9 cellular contexts compared by ENCODE assay signal in genomic region chr1:155008015-155008941, GRCh38. TPM values are rescaled to one million over a fixed set of nuclear protein-coding genes. Genes with fewer than 3 reads are reported as not detected.
DNase-seq lines count a peak whose midpoint lies in the region; ATAC-seq and TF ChIP-seq lines count a peak whose summit lies in the region.
"Had no signal": no experiment of that assay in that cellular context is flagged by ENCODE, and none has a peak within 500 bp of the region (broad histone marks: within the 10 kb centered on the region; RNA-seq: fewer than 3 reads in every experiment).

No MANE protein-coding gene starts in this region.

- no peaks in the 10 kb centered on the region for H3K9me3 Mint-ChIP-seq in activated CD4-positive, alpha-beta memory T cell treated with anti-CD3 and anti-CD28 coated beads for 36 hours
- H3K9me3 Mint-ChIP-seq in nephron progenitor cell = no peaks in the 10 kb centered on the region

- peak overlapping the region; percentile 65 for H3K4me2 ChIP-seq in hepatocyte

- H3K9me3 ChIP-seq in HEK293 (ENCODE audit: control insufficient read depth, insufficient read depth, low read depth, low read length) (no peaks in the 10 kb centered on the region), hepatocyte (ENCODE audit: low read depth) (no peaks in the 10 kb centered on the region)

- DNase-seq in activated CD4-positive, alpha-beta memory T cell treated with anti-CD3 and anti-CD28 coated beads for 36 hours = peak; percentile 89
- DNase-seq in hepatocyte (ENCODE audit: low spot score) = no peak
- peak; percentile 67 for DNase-seq in stimulated activated CD4-positive, alpha-beta T cell treated with anti-CD3 and anti-CD28 coated beads, Interleukin-2, amount 100 ng/mL, for 4 hours (ENCODE audit: low read depth)
- no peak for DNase-seq in nephron progenitor cell
- no peak for DNase-seq in DMS79 treated with DMSO at 0.1 percent for 48 hours (lab: John Stamatoyannopoulos, UW)
- DNase-seq: foreskin keratinocyte had no signal

- H3K9me2 ChIP-seq in hepatocyte (replicated peaks; ENCODE audit: insufficient read depth) = no peaks in the 10 kb centered on the region

- H3K4me1 ChIP-seq in HEK293 (ENCODE audit: control insufficient read depth, insufficient read depth, low read length) (peaks cover 16% of the 10 kb centered on the region), hepatocyte (ENCODE audit: insufficient read depth) (peaks cover 37% of the 10 kb centered on the region)

- H3K4me3 Mint-ChIP-seq in activated CD4-positive, alpha-beta memory T cell treated with anti-CD3 and anti-CD28 coated beads for 36 hours = peak overlapping the region; percentile 97
- no peak overlapping the region for H3K4me3 Mint-ChIP-seq in nephron progenitor cell

- H3K27me3 Mint-ChIP-seq in activated CD4-positive, alpha-beta memory T cell treated with anti-CD3 and anti-CD28 coated beads for 36 hours = no peaks in the 10 kb centered on the region
- H3K27me3 Mint-ChIP-seq in nephron progenitor cell (ENCODE audit: low read depth, poor library complexity) = peaks cover 11% of the 10 kb centered on the region

- H3K27ac Mint-ChIP-seq in activated CD4-positive, alpha-beta memory T cell treated with anti-CD3 and anti-CD28 coated beads for 36 hours = peak overlapping the region; percentile 99
- H3K27ac Mint-ChIP-seq in nephron progenitor cell = no peak overlapping the region

- H3K4me3 ChIP-seq in HEK293 (ENCODE audit: low read depth, low read length) (no peak overlapping the region), hepatocyte (no peak overlapping the region)

- H4K20me1 ChIP-seq in hepatocyte (ENCODE audit: insufficient read depth, poor library complexity, severe bottlenecking) = peaks cover 18% of the 10 kb centered on the region

- WGBS in hepatocyte (ENCODE audit: low lambda C conversion rate, missing lambda C conversion rate) = 84% methylated on average over 6 of the region's 16 CpGs

- H3K36me3 ChIP-seq in HEK293 (ENCODE audit: control insufficient read depth in 2 of 2, insufficient read depth in 1 of 2, low read length in 2 of 2) = peaks cover 0 to 6% of the 10 kb centered on the region in 2 experiments; a peak in 1 of 3 replicates
- no peaks in the 10 kb centered on the region for H3K36me3 ChIP-seq in hepatocyte (replicated peaks; ENCODE audit: insufficient read depth, low read depth)

- H3K27ac ChIP-seq in HEK293 (ENCODE audit: extremely low read depth, low read depth, low read length) (no peak overlapping the region), hepatocyte (peak overlapping the region; percentile 28)
- H3K27ac ChIP-seq: foreskin keratinocyte had no signal

- H3K79me2 ChIP-seq in hepatocyte = peaks cover 86% of the 10 kb centered on the region

- ATAC-seq in GM18502 (IDR thresholded peaks at IDR 0.05; ENCODE audit: poor library complexity, unreplicated experiment) (no peak), GM21360 (IDR thresholded peaks at IDR 0.05; ENCODE audit: unreplicated experiment) (no peak)
- ATAC-seq: foreskin keratinocyte had no signal

- TF ChIP-seq CTCF in HEK293 (tag by site-specific recombination; IDR thresholded peaks at IDR 0.05) (no peak), hepatocyte (IDR thresholded peaks at IDR 0.05; ENCODE audit: poor library complexity) (no peak), nephron progenitor cell (IDR thresholded peaks at IDR 0.05) (no peak)

- no peaks in the 10 kb centered on the region for H3K27me3 ChIP-seq in hepatocyte
- H3K27me3 ChIP-seq: foreskin keratinocyte had no signal

- CTCF ChIA-PET in HEK293 (lab: Yijun Ruan, JAX) = interaction anchor here (0.5 to 3.5 kb wide), 7 partner anchors 9 to 83 kb away, joined by 3 to 30 read pairs (median 3); partner anchors contain the start of gene PBXIP1
- CTCF ChIA-PET in activated CD4-positive, alpha-beta memory T cell treated with anti-CD3 and anti-CD28 coated beads for 36 hours (lab: Charles Lee) = interaction anchor here (0.9 to 4.2 kb wide), 7 partner anchors 8 to 72 kb away, joined by 3 to 43 read pairs (median 4); partner anchors contain the start of gene ADAM15

- peaks cover 33% of the 10 kb centered on the region for H3K36me3 Mint-ChIP-seq in activated CD4-positive, alpha-beta memory T cell treated with anti-CD3 and anti-CD28 coated beads for 36 hours
- no peaks in the 10 kb centered on the region for H3K36me3 Mint-ChIP-seq in nephron progenitor cell (ENCODE audit: low read depth)

- POLR2A ChIA-PET in HEK293 (lab: Yijun Ruan, JAX) = interaction anchor here (0.7 to 0.8 kb wide), 3 partner anchors 25 to 33 kb away, joined by 3 to 4 read pairs (median 3); partner anchors contain the start of gene FLAD1
- POLR2A ChIA-PET in activated CD4-positive, alpha-beta memory T cell treated with anti-CD3 and anti-CD28 coated beads for 36 hours (lab: Charles Lee) = interaction anchor here (0.8 to 3.9 kb wide), 4 partner anchors 9 to 47 kb away, joined by 3 to 31 read pairs (median 7); partner anchors contain the start of gene PYGO2

- intact Hi-C loops in activated CD4-positive, alpha-beta memory T cell treated with anti-CD3 and anti-CD28 coated beads for 36 hours (cut with micrococcal nuclease) = loop anchor here (1.0 to 10.0 kb wide), 3 partner anchors 9 to 1353 kb away; partner anchors contain the start of gene SNAPIN

- no peak overlapping the region for H2AFZ ChIP-seq in hepatocyte

- H3K4me1 Mint-ChIP-seq in activated CD4-positive, alpha-beta memory T cell treated with anti-CD3 and anti-CD28 coated beads for 36 hours (ENCODE audit: low read depth) = peaks cover 69% of the 10 kb centered on the region
- peaks cover 65% of the 10 kb centered on the region for H3K4me1 Mint-ChIP-seq in nephron progenitor cell

TF ChIP-seq in HEK293, 187 proteins besides CTCF, POLR2A, EP300 and RAD21 (continues in another document):
- TF ChIP-seq, protein P1, sequence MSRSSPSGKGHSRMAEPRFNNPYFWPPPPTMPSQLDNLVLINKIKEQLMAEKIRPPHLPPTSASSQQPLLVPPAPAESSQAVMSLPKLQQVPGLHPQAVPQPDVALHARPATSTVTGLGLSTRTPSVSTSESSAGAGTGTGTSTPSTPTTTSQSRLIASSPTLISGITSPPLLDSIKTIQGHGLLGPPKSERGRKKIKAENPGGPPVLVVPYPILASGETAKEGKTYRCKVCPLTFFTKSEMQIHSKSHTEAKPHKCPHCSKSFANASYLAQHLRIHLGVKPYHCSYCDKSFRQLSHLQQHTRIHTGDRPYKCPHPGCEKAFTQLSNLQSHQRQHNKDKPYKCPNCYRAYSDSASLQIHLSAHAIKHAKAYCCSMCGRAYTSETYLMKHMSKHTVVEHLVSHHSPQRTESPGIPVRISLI (tag by site-specific recombination; IDR thresholded peaks at IDR 0.05) = no peak
- TF ChIP-seq SCRT1 (tag by site-specific recombination; IDR thresholded peaks at IDR 0.05; ENCODE audit: borderline replicate concordance) = no peak
- TF ChIP-seq, protein P2, sequence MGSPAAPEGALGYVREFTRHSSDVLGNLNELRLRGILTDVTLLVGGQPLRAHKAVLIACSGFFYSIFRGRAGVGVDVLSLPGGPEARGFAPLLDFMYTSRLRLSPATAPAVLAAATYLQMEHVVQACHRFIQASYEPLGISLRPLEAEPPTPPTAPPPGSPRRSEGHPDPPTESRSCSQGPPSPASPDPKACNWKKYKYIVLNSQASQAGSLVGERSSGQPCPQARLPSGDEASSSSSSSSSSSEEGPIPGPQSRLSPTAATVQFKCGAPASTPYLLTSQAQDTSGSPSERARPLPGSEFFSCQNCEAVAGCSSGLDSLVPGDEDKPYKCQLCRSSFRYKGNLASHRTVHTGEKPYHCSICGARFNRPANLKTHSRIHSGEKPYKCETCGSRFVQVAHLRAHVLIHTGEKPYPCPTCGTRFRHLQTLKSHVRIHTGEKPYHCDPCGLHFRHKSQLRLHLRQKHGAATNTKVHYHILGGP (tag by site-specific recombination; IDR thresholded peaks at IDR 0.05) = no peak
- no peak for TF ChIP-seq ZNF837 (tag by site-specific recombination; IDR thresholded peaks at IDR 0.05)
- no peak for TF ChIP-seq ZNF664 (tag by site-specific recombination; IDR thresholded peaks at IDR 0.05)
- no peak for TF ChIP-seq ZNF16 (tag by site-specific recombination; IDR thresholded peaks at IDR 0.05; ENCODE audit: low read depth)
- no peak for TF ChIP-seq ZNF645 (tag by site-specific recombination; IDR thresholded peaks at IDR 0.05)

RNA-seq across cellular contexts. Expression of gene ZBTB7B, which starts 5.7 kb away (rescaled TPM):
- total RNA-seq in activated CD4-positive, alpha-beta memory T cell treated with anti-CD3 and anti-CD28 coated beads for 36 hours = 100 to 1,000 TPM; 124 to 125 TPM
- total RNA-seq in hepatocyte = 27.3 and 29.2 TPM in 2 replicates
- 13.3 and 13.5 TPM in 2 replicates for polyA plus RNA-seq in hepatocyte

RNA-seq across cellular contexts. Expression of gene LENEP, which starts 14.9 kb away (rescaled TPM):
- total RNA-seq in activated CD4-positive, alpha-beta memory T cell treated with anti-CD3 and anti-CD28 coated beads for 36 hours = under 1 TPM; 0.36 to 0.56 TPM
- 0.92 TPM in 1 of 2 replicates, not detected in the other for total RNA-seq in hepatocyte
- polyA plus RNA-seq in hepatocyte = not detected in 2 replicates
- total RNA-seq: foreskin keratinocyte had no signal
- polyA plus RNA-seq: foreskin keratinocyte had no signal

RNA-seq across cellular contexts. Expression of gene FLAD1, which starts 25.1 kb away (rescaled TPM):
- 10 to 100 TPM; 45.4 to 49.4 TPM for total RNA-seq in activated CD4-positive, alpha-beta memory T cell treated with anti-CD3 and anti-CD28 coated beads for 36 hours
- total RNA-seq in hepatocyte = 25.6 and 27.7 TPM in 2 replicates
- polyA plus RNA-seq in hepatocyte = 42.8 and 45.1 TPM in 2 replicates

RNA-seq across cellular contexts. Expression of gene DCST2, which starts 25.3 kb away (rescaled TPM):
- total RNA-seq in activated CD4-positive, alpha-beta memory T cell treated with anti-CD3 and anti-CD28 coated beads for 36 hours = 1 to 10 TPM; 1.1 to 1.3 TPM
- total RNA-seq in hepatocyte = 0.04 and 1.6 TPM in 2 replicates
- 0.40 and 0.47 TPM in 2 replicates for polyA plus RNA-seq in hepatocyte

RNA-seq across cellular contexts. Expression of gene DCST1, which starts 25.3 kb away (rescaled TPM):
- under 1 TPM in 1 of 2 experiments, not detected in 1; 0.14 TPM for total RNA-seq in activated CD4-positive, alpha-beta memory T cell treated with anti-CD3 and anti-CD28 coated beads for 36 hours
- 0.60 TPM in 1 of 2 replicates, not detected in the other for total RNA-seq in hepatocyte
- polyA plus RNA-seq in hepatocyte = 0.12 TPM in 1 of 2 replicates, not detected in the other
- total RNA-seq: foreskin keratinocyte had no signal
- polyA plus RNA-seq: foreskin keratinocyte had no signal

Comparison
In these comparisons a context has a peak if more than half of its experiments do, and no peak if none do; other contexts are left out.
1. DNase-seq: peak in activated CD4-positive, alpha-beta memory T cell treated with anti-CD3 and anti-CD28 coated beads for 36 hours (single experiment) and stimulated activated CD4-positive, alpha-beta T cell treated with anti-CD3 and anti-CD28 coated beads, Interleukin-2, amount 100 ng/mL, for 4 hours (single experiment); none in hepatocyte (single experiment), nephron progenitor cell (single experiment) and DMS79 treated with DMSO at 0.1 percent for 48 hours (single experiment).